ENCODE assay signal across 20 cellular contexts in the genomic region with DNA sequence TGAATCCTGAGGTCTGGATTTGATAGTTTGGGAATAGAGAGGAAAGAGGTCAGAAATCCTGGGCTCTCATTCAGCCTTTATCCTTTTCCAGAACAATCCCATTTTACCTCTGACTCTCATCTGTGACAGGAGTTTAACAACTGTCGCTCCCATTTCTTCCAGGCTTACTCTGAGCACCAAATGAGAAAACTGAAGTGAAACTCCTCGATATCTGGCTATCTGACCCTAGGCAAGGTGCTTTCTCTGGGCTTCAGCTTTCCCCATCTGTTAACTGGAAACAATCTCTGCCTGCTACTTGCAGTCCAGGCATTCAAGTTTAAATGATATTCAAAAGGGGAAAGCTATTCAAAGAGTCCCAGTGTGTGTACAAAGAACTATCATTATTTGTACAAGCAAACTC. TPM values are rescaled to one million over a fixed set of nuclear protein-coding genes. Genes with fewer than 3 reads are reported as not detected.
DNase-seq lines count a peak whose midpoint lies in the region; ATAC-seq, FAIRE-seq and TF ChIP-seq lines count a peak whose summit lies in the region.
"Had no signal": no experiment of that assay in that cellular context is flagged by ENCODE, and none has a peak within 500 bp of the region (broad histone marks: within the 10 kb centered on the region; RNA-seq: fewer than 3 reads in every experiment).

No MANE protein-coding gene starts in this region.

- TF ChIP-seq EP300 in SK-N-SH (IDR thresholded peaks at IDR 0.05; ENCODE audit: borderline replicate concordance in 1 of 2, low read depth in 1 of 2, low read length in 1 of 2): no peak

- no peaks in the 10 kb centered on the region for H3F3A ChIP-seq in SK-N-SH (replicated peaks; ENCODE audit: insufficient read depth)

- H3K4me2 ChIP-seq in BLaER1 treated with 17β-estradiol and CSF1 and Interleukin-3, amounts not matched to agents 10 nM and 100 nM: peak overlapping the region; percentile 75 to 95 (median 86)
- H3K4me2 ChIP-seq in OCI-LY7 (ENCODE audit: low read length): no peak overlapping the region
- H3K4me2 ChIP-seq in SK-N-SH: no peak overlapping the region

- H3K4me1 Mint-ChIP-seq in endothelial cell (ENCODE audit: unreplicated experiment): peaks cover 9% of the 10 kb centered on the region

- POLR2A ChIA-PET in OCI-LY7 (lab: Charles Lee) (no interaction called here), SK-N-SH (lab: Yijun Ruan, JAX) (no interaction called here)

- no peaks in the 10 kb centered on the region for H3K36me3 ChIP-seq in BLaER1 treated with 17β-estradiol and CSF1 and Interleukin-3, amounts not matched to agents 10 nM and 100 nM
- H3K36me3 ChIP-seq in OCI-LY7 (ENCODE audit: insufficient read depth, low read length): no peaks in the 10 kb centered on the region
- H3K36me3 ChIP-seq in SK-N-SH (replicated peaks in 1 of 2; ENCODE audit: control insufficient read depth in 1 of 2, insufficient read depth in 2 of 2, low read length in 1 of 2): no peaks in the 10 kb centered on the region
- H3K36me3 ChIP-seq: BE2C had no signal

- H3K9me3 Mint-ChIP-seq in endothelial cell (ENCODE audit: unreplicated experiment): no peaks in the 10 kb centered on the region
- H3K9me3 Mint-ChIP-seq: CD14-positive monocyte; CD8-positive, alpha-beta T cell; H9 had no signal

- TF ChIP-seq CTCF in OCI-LY7 (conservative IDR thresholded peaks at IDR 0.05; ENCODE audit: low read length) (no peak), endothelial cell (IDR thresholded peaks at IDR 0.05; ENCODE audit: unreplicated experiment) (no peak), SK-N-SH (IDR thresholded peaks at IDR 0.05) (no peak)

- H3K4me3 ChIP-seq in BLaER1 treated with 17β-estradiol and CSF1 and Interleukin-3, amounts not matched to agents 10 nM and 100 nM: no peak overlapping the region
- H3K4me3 ChIP-seq in OCI-LY7 (ENCODE audit: low read depth, low read length, poor library complexity, severe bottlenecking) (no peak overlapping the region), SK-N-SH (ENCODE audit: low read depth in 2 of 2, low read length in 1 of 2) (no peak overlapping the region)

- ATAC-seq in GM21529 (IDR thresholded peaks at IDR 0.05; ENCODE audit: unreplicated experiment): no peak
- ATAC-seq: CD8-positive, alpha-beta T cell had no signal

- H2AFZ ChIP-seq in OCI-LY7 (ENCODE audit: low read length): no peak overlapping the region
- no peak overlapping the region for H2AFZ ChIP-seq in SK-N-SH (ENCODE audit: low read depth)

- no peak for TF ChIP-seq RAD21 in SK-N-SH (IDR thresholded peaks at IDR 0.05; ENCODE audit: low read length)

- no peaks in the 10 kb centered on the region for H3K9me3 ChIP-seq in BLaER1 treated with 17β-estradiol and CSF1 and Interleukin-3, amounts not matched to agents 10 nM and 100 nM (replicated peaks in 1 of 11)
- H3K9me3 ChIP-seq in OCI-LY7 (ENCODE audit: low read length): no peaks in the 10 kb centered on the region
- H3K9me3 ChIP-seq in SK-N-SH: no peaks in the 10 kb centered on the region
- H3K9me3 ChIP-seq: BE2C had no signal

- no peaks in the 10 kb centered on the region for H3K9me2 ChIP-seq in OCI-LY7 (ENCODE audit: insufficient read depth, low read length)
- H3K9me2 ChIP-seq in SK-N-SH: no peaks in the 10 kb centered on the region

- no peaks in the 10 kb centered on the region for H4K20me1 ChIP-seq in BLaER1 treated with 17β-estradiol and CSF1 and Interleukin-3, amounts not matched to agents 10 nM and 100 nM
- H4K20me1 ChIP-seq in OCI-LY7 (ENCODE audit: insufficient read depth, low read length) (no peaks in the 10 kb centered on the region), SK-N-SH (ENCODE audit: insufficient read depth) (no peaks in the 10 kb centered on the region)

- BruUV-seq in OCI-LY7 (replicated peaks; lab: Mats Ljungman, UMichigan): no TSS peak

- H3K79me2 ChIP-seq in OCI-LY7 (ENCODE audit: insufficient read depth, low read depth, low read length) (no peaks in the 10 kb centered on the region), SK-N-SH (ENCODE audit: insufficient read depth) (no peaks in the 10 kb centered on the region)

- CTCF ChIA-PET in OCI-LY7 (lab: Charles Lee; ENCODE audit: unreplicated experiment): no interaction called here
- CTCF ChIA-PET in SK-N-SH (lab: Yijun Ruan, JAX): interaction anchor here (1.3 to 3.4 kb wide), 4 partner anchors 14 to 45 kb away, joined by 3 to 26 read pairs (median 4); no protein-coding TSS in a partner anchor

- H3K4me1 ChIP-seq in BLaER1 treated with 17β-estradiol and CSF1 and Interleukin-3, amounts not matched to agents 10 nM and 100 nM: peaks cover 73 to 90% (median 81%) of the 10 kb centered on the region in 10 experiments
- H3K4me1 ChIP-seq in OCI-LY7 (ENCODE audit: insufficient read depth, low read length, poor library complexity, severe bottlenecking) (peaks cover 19% of the 10 kb centered on the region), SK-N-SH (ENCODE audit: control insufficient read depth in 1 of 2, insufficient read depth in 2 of 2, low read depth in 1 of 2, low read length in 1 of 2) (peaks cover 9 to 15% of the 10 kb centered on the region in 2 experiments; a peak in 1 of 4 replicates)

- peak; percentile 85 for FAIRE-seq in GM12892 (lab: Jason Lieb, UNC)
- FAIRE-seq: A204.1, H1 had no signal

- no peak overlapping the region for H3K27ac Mint-ChIP-seq in endothelial cell (ENCODE audit: unreplicated experiment)
- H3K27ac Mint-ChIP-seq: CD8-positive, alpha-beta T cell; H9 had no signal

- WGBS in SK-N-SH (ENCODE audit: low lambda C conversion rate): 49% methylated on average over 2 of the region's 2 CpGs

- peaks cover 4% of the 10 kb centered on the region for H3K36me3 Mint-ChIP-seq in endothelial cell (ENCODE audit: low read depth, unreplicated experiment)
- H3K36me3 Mint-ChIP-seq: CD14-positive monocyte; CD8-positive, alpha-beta T cell had no signal

- intact Hi-C loops in OCI-LY7 (cut with micrococcal nuclease; ENCODE audit: unreplicated experiment): no loop called here

- TF ChIP-seq POLR2A in GM12892 (IDR thresholded peaks at IDR 0.05; ENCODE audit: low read depth, low read length): no peak

- H3K4me3 Mint-ChIP-seq in endothelial cell (ENCODE audit: unreplicated experiment): peak overlapping the region; percentile 21
- H3K4me3 Mint-ChIP-seq: CD8-positive, alpha-beta T cell; H9 had no signal

- H3K27me3 ChIP-seq in BLaER1 treated with 17β-estradiol and CSF1 and Interleukin-3, amounts not matched to agents 10 nM and 100 nM: no peaks in the 10 kb centered on the region
- H3K27me3 ChIP-seq in SK-N-SH (ENCODE audit: insufficient read depth): peaks cover 36% of the 10 kb centered on the region
- H3K27me3 ChIP-seq: BE2C had no signal

- DNase-seq in GM12892 (ENCODE audit: insufficient read length) (no peak), OCI-LY7 (ENCODE audit: low spot score) (peak; percentile 23), endothelial cell (ENCODE audit: low spot score) (no peak), cerebellar nuclear complex (lab: John Stamatoyannopoulos, UW) (no peak), SK-N-SH (no peak)
- no peak for DNase-seq in activated naive CD4-positive, alpha-beta T cell treated with anti-CD3 and anti-CD28 coated beads, Interleukin-2, amount 50 U/mL, for 16 hours
- DNase-seq: ACHN; BE2C; Calu3; CD8-positive, alpha-beta T cell; DND-41; EL; H9; KG1 had no signal

- no peak overlapping the region for H3K27ac ChIP-seq in BLaER1 treated with 17β-estradiol and CSF1 and Interleukin-3, amounts not matched to agents 10 nM and 100 nM
- H3K27ac ChIP-seq in OCI-LY7 (ENCODE audit: low read depth, low read length, poor library complexity, severe bottlenecking) (no peak overlapping the region), SK-N-SH (ENCODE audit: low read depth in 2 of 2, low read length in 1 of 2) (no peak overlapping the region)

- no peak overlapping the region for H3K9ac ChIP-seq in BLaER1 treated with 17β-estradiol and CSF1 and Interleukin-3, amounts not matched to agents 10 nM and 100 nM
- H3K9ac ChIP-seq in SK-N-SH: no peak overlapping the region

- peaks cover 11% of the 10 kb centered on the region for H3K27me3 Mint-ChIP-seq in endothelial cell (ENCODE audit: unreplicated experiment)

TF ChIP-seq in SK-N-SH, 30 proteins besides CTCF, POLR2A, EP300 and RAD21:
- TF ChIP-seq, protein P1, sequence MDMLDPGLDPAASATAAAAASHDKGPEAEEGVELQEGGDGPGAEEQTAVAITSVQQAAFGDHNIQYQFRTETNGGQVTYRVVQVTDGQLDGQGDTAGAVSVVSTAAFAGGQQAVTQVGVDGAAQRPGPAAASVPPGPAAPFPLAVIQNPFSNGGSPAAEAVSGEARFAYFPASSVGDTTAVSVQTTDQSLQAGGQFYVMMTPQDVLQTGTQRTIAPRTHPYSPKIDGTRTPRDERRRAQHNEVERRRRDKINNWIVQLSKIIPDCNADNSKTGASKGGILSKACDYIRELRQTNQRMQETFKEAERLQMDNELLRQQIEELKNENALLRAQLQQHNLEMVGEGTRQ (IDR thresholded peaks at IDR 0.05; ENCODE audit: borderline replicate concordance, low read depth, low read length): no peak
- TF ChIP-seq JUND (IDR thresholded peaks at IDR 0.05) (no peak), NFIC (IDR thresholded peaks at IDR 0.05; ENCODE audit: borderline replicate concordance) (no peak), FOXM1 (IDR thresholded peaks at IDR 0.05; ENCODE audit: low read depth) (no peak), FOXJ3 (CRISPR knock-in tag; IDR thresholded peaks at IDR 0.05) (no peak), FOSL2 (IDR thresholded peaks at IDR 0.05; ENCODE audit: borderline replicate concordance, low read depth) (no peak), YY1 (IDR thresholded peaks at IDR 0.05; ENCODE audit: low read depth) (no peak), SMC3 (IDR thresholded peaks at IDR 0.05; ENCODE audit: low read depth, low read length) (no peak), TEAD4 (IDR thresholded peaks at IDR 0.05; ENCODE audit: borderline replicate concordance, insufficient read depth) (no peak), MXI1 (IDR thresholded peaks at IDR 0.05; ENCODE audit: low read depth, low read length) (no peak), NRF1 (IDR thresholded peaks at IDR 0.05; ENCODE audit: low read depth, low read length) (no peak), GABPA (IDR thresholded peaks at IDR 0.05; ENCODE audit: low read depth) (no peak), TCF12 (IDR thresholded peaks at IDR 0.05) (no peak)
- TF ChIP-seq, protein P2, sequence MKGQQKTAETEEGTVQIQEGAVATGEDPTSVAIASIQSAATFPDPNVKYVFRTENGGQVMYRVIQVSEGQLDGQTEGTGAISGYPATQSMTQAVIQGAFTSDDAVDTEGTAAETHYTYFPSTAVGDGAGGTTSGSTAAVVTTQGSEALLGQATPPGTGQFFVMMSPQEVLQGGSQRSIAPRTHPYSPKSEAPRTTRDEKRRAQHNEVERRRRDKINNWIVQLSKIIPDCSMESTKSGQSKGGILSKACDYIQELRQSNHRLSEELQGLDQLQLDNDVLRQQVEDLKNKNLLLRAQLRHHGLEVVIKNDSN (IDR thresholded peaks at IDR 0.05; ENCODE audit: borderline replicate concordance, low read depth): no peak

RNA-seq across cellular contexts. Expression of a gene that starts 50.1 kb away (rescaled TPM):
- 0.36 TPM for polyA plus RNA-seq in GM12892 (2012; ENCODE audit: missing spikeins)
- 2.2 and 2.4 TPM in 2 replicates for total RNA-seq in OCI-LY7 (2014; rRNA removed; shearing (Covaris generic))
- total RNA-seq in OCI-LY7 (2022) (1.6 and 3.3 TPM in 2 replicates), endothelial cell (ENCODE audit: unreplicated experiment) (11.5 TPM)
- polyA plus RNA-seq in SK-N-SH (2012; rRNA removed): 0.15 TPM in 2 replicates
- polyA plus RNA-seq in SK-N-SH (2012; cell fraction: cytosol; rRNA removed): 0.09 and 1.4 TPM in 2 replicates
- polyA plus RNA-seq in SK-N-SH (2012; cell fraction: nucleus; rRNA removed): 0.06 and 0.54 TPM in 2 replicates
- total RNA-seq: Calu3, HT-29 had no signal
- polyA plus RNA-seq: CD14-positive monocyte had no signal

Comparison
In these comparisons a context has a peak if more than half of its experiments do, and no peak if none do; other contexts are left out.
1. H3K4me2 ChIP-seq: peak in BLaER1 treated with 17β-estradiol and CSF1 and Interleukin-3, amounts not matched to agents 10 nM and 100 nM (11 of 11); none in OCI-LY7 (single experiment) and SK-N-SH (single experiment).